In genomic region chr3:160860346-160860745, GRCh38 we compare ENCODE assay signal across 20 cellular contexts.
"Had no signal": no experiment of that assay in that cellular context is flagged by ENCODE, and none has a peak within 500 bp of the region (broad histone marks: within the 10 kb centered on the region; RNA-seq: fewer than 3 reads in every experiment).

No MANE protein-coding gene starts in this region.

- H3K36me3 ChIP-seq: left lung, neural progenitor cell, vagina had no signal

- DNase-seq: activated gamma-delta T cell treated with Interleukin-2 at 50 U/mL for 16 hours; activated T-cell treated with anti-CD3 and anti-CD28 coated beads, Interleukin-2, amount 50 U/mL, for 1 hour; anterior cingulate cortex; body of pancreas; effector memory CD4-positive, alpha-beta T cell; foreskin melanocyte; glutamatergic neuron; immature natural killer cell; left lung; naive thymus-derived CD4-positive, alpha-beta T cell; small intestine; stimulated activated CD4-positive, alpha-beta T cell treated with anti-CD3 and anti-CD28 coated beads, Interleukin-15, amount 100 ng/mL, for 24 hours; testis; trophoblast cell had no signal

- H3K4me2 ChIP-seq: hepatocyte, neural progenitor cell had no signal

- H3K4me3 ChIP-seq: body of pancreas, hepatocyte, left lung, lung, neural progenitor cell, testis, vagina had no signal

- FAIRE-seq: colon, small intestine, TTC549 had no signal

- H3K27me3 ChIP-seq: body of pancreas, hepatocyte, left lung, neural progenitor cell, testis, vagina had no signal

- H3K9ac ChIP-seq: neural progenitor cell had no signal

- H3K27ac ChIP-seq: body of pancreas, hepatocyte, left lung, neural progenitor cell, testis, vagina had no signal

- H3K79me2 ChIP-seq: hepatocyte had no signal

- H3K4me1 ChIP-seq: body of pancreas, left lung, neural progenitor cell, testis, vagina had no signal

- H3K9me3 ChIP-seq: body of pancreas, left lung, testis, vagina had no signal

- H2AFZ ChIP-seq: hepatocyte, neural progenitor cell had no signal
